14 cellular contexts compared by ENCODE assay signal in the genomic region with DNA sequence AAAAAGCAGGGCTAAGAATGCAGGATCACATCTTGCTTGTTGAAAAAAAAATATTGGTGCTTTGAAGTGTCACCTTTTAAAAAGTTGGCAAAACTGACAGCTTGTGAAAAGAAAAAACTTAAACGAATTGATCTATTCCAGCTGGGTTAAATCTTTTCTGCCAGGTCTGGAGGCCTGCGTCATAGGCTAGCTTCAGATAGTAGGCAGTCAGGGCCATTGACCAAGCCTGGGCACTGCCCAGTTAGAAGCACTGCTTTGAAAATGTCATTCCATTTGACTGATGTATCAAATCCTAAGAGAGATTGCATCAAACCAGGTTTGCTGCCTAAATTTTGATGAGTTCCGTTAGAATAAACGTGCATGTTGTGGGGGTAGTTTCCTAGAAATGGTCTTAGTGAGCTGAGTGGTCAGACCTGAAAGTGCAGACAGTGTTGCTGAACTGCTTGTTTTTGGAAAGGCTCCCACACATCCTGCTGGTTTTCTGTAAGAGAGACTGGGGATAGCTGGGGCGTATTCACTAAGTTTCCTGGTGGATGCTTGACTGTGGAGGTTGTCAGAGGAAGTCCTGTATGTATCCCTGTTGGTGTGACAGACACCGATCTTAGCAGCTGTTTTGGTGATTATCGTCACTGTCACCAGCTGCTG. TPM values are rescaled to one million over a fixed set of nuclear protein-coding genes. Genes with fewer than 3 reads are reported as not detected.
DNase-seq lines count a peak whose midpoint lies in the region; ATAC-seq and TF ChIP-seq lines count a peak whose summit lies in the region.
"Had no signal": no experiment of that assay in that cellular context is flagged by ENCODE, and none has a peak within 500 bp of the region (broad histone marks: within the 10 kb centered on the region; RNA-seq: fewer than 3 reads in every experiment).

No MANE protein-coding gene starts in this region.

- H3K23ac ChIP-seq in mesenchymal stem cell (ENCODE audit: low read length in 2 of 2): no peak overlapping the region

- ATAC-seq in GM21423 (IDR thresholded peaks at IDR 0.05; ENCODE audit: unreplicated experiment) (no peak), body of pancreas (no peak)

- H3K27ac ChIP-seq in adrenal gland: peak overlapping the region in 2 of 5 donors; percentile 4 to 21
- no peak overlapping the region for H3K27ac ChIP-seq in mesenchymal stem cell (ENCODE audit: low read length, poor library complexity, severe bottlenecking)
- no peak overlapping the region for H3K27ac ChIP-seq in body of pancreas
- H3K27ac ChIP-seq: gastroesophageal sphincter had no signal

- H4K8ac ChIP-seq in mesenchymal stem cell (ENCODE audit: low read length): no peak overlapping the region

- intact Hi-C loops in adrenal gland (cut with DNase I): no loop called here
- intact Hi-C loops in body of pancreas (cut with DNase I): no loop called here

- no peak overlapping the region for H3K14ac ChIP-seq in mesenchymal stem cell (ENCODE audit: low read length in 2 of 2)

- no peak overlapping the region for H2BK5ac ChIP-seq in mesenchymal stem cell (ENCODE audit: low read depth, low read length, poor library complexity, severe bottlenecking)

- no peak overlapping the region for H3K4me2 ChIP-seq in mesenchymal stem cell (ENCODE audit: low read length, poor library complexity, severe bottlenecking)

- peaks cover 0 to 98% of the 10 kb centered on the region in 2 donors for H3K36me3 ChIP-seq in adrenal gland (replicated peaks in 1 of 2)
- peaks cover 44 to 96% of the 10 kb centered on the region in 2 experiments for H3K36me3 ChIP-seq in mesenchymal stem cell (ENCODE audit: control insufficient read depth in 1 of 2, insufficient read depth in 2 of 2, low read depth in 1 of 2, low read length in 2 of 2)
- H3K36me3 ChIP-seq in body of pancreas (replicated peaks in 1 of 2; ENCODE audit: insufficient read depth in 1 of 2, low read depth in 2 of 2): peaks cover 10 to 32% of the 10 kb centered on the region in 2 donors

- no peak overlapping the region for H2BK120ac ChIP-seq in mesenchymal stem cell (ENCODE audit: low read depth, low read length)

- no peak overlapping the region for H2AK5ac ChIP-seq in mesenchymal stem cell (ENCODE audit: low read length, severe bottlenecking)

- 69 to 75% (median 73%) methylated on average over 5 to 7 of the region's 7 CpGs for WGBS in adrenal gland, 4 donors
- 94% methylated on average over 5 of the region's 7 CpGs for WGBS in mesenchymal stem cell
- 66 to 78% methylated on average over 7 of the region's 7 CpGs for WGBS in body of pancreas, 2 donors

- H3K18ac ChIP-seq in mesenchymal stem cell (ENCODE audit: low read depth in 1 of 2, low read length in 2 of 2): no peak overlapping the region

- peak; percentile 10 for DNase-seq in AG08395 (ENCODE audit: low spot score)
- peak; percentile 0 for DNase-seq in GM04503 (ENCODE audit: low read depth)
- DNase-seq in adrenal gland: peak in 5 of 7 donors; percentile 29 to 61 (median 33)
- no peak for DNase-seq in mesenchymal stem cell
- DNase-seq in inferior parietal cortex (ENCODE audit: extremely low spot score): no peak
- DNase-seq in stimulated activated naive CD4-positive, alpha-beta T cell (lab: John Stamatoyannopoulos, UW): no peak
- DNase-seq in body of pancreas: no peak
- DNase-seq: amygdala; CD4-positive, CD25-positive, alpha-beta regulatory T cell; NCI-H2029 treated with DMSO at 0.1 percent for 48 hours; NCI-H748 treated with DMSO at 0.1 percent for 48 hours; right cardiac atrium had no signal

- no peak overlapping the region for H2AFZ ChIP-seq in mesenchymal stem cell (ENCODE audit: low read depth, low read length)

- H3K79me1 ChIP-seq in mesenchymal stem cell (replicated peaks; ENCODE audit: low read length, poor library complexity, severe bottlenecking): peaks cover 6% of the 10 kb centered on the region

- H3K27me3 ChIP-seq in adrenal gland: no peaks in the 10 kb centered on the region
- no peaks in the 10 kb centered on the region for H3K27me3 ChIP-seq in mesenchymal stem cell (ENCODE audit: control insufficient read depth in 1 of 2, insufficient read depth in 1 of 2, low read length in 2 of 2)
- H3K27me3 ChIP-seq in body of pancreas: no peaks in the 10 kb centered on the region
- H3K27me3 ChIP-seq: gastroesophageal sphincter had no signal

- H3K4me1 ChIP-seq in adrenal gland (replicated peaks in 1 of 2) (no peaks in the 10 kb centered on the region), mesenchymal stem cell (ENCODE audit: control insufficient read depth, insufficient read depth, low read depth, low read length) (no peaks in the 10 kb centered on the region), body of pancreas (no peaks in the 10 kb centered on the region)
- H3K4me1 ChIP-seq: gastroesophageal sphincter had no signal

- peak overlapping the region; percentile 25 for H3K9ac ChIP-seq in mesenchymal stem cell (ENCODE audit: low read length)

- H2BK12ac ChIP-seq in mesenchymal stem cell (ENCODE audit: low read length in 2 of 2): no peak overlapping the region

- TF ChIP-seq POLR2A in adrenal gland (IDR thresholded peaks at IDR 0.05): no peak
- no peak for TF ChIP-seq POLR2A in body of pancreas (IDR thresholded peaks at IDR 0.05)

- no peaks in the 10 kb centered on the region for H3K9me3 ChIP-seq in adrenal gland (replicated peaks in 1 of 3)
- no peaks in the 10 kb centered on the region for H3K9me3 ChIP-seq in mesenchymal stem cell (ENCODE audit: control insufficient read depth, low read length)
- no peaks in the 10 kb centered on the region for H3K9me3 ChIP-seq in body of pancreas
- H3K9me3 ChIP-seq: gastroesophageal sphincter had no signal

- H3K4ac ChIP-seq in mesenchymal stem cell (ENCODE audit: low read depth in 1 of 2, low read length in 2 of 2): no peak overlapping the region

- H3K4me3 ChIP-seq in adrenal gland (no peak overlapping the region), mesenchymal stem cell (ENCODE audit: insufficient read depth in 1 of 2, low read depth in 1 of 2, low read length in 2 of 2) (no peak overlapping the region), body of pancreas (no peak overlapping the region)
- H3K4me3 ChIP-seq: gastroesophageal sphincter had no signal

- H4K91ac ChIP-seq in mesenchymal stem cell (ENCODE audit: low read length): no peak overlapping the region

- TF ChIP-seq CTCF in adrenal gland (IDR thresholded peaks at IDR 0.05) (no peak), body of pancreas (IDR thresholded peaks at IDR 0.05) (no peak)

- no peak overlapping the region for H2BK15ac ChIP-seq in mesenchymal stem cell (ENCODE audit: low read depth, poor library complexity, severe bottlenecking)

RNA-seq across cellular contexts. Expression of gene NUP88, which starts 38.8 kb away (rescaled TPM):
- total RNA-seq in adrenal gland: 10 to 100 TPM; 30.8 to 70.0 (median 54.8) TPM
- polyA plus RNA-seq in adrenal gland: 100 to 1,000 TPM in 2 of 3 donors, 10 to 100 TPM in 1; 92.1 to 137 (median 102) TPM
- 34.9 TPM for polyA plus RNA-seq in mesenchymal stem cell (2013, experiment 1 of 2)
- polyA plus RNA-seq in mesenchymal stem cell (2013, experiment 2 of 2): 36.1 TPM
- 10 to 100 TPM; 35.9 to 54.5 TPM for total RNA-seq in body of pancreas

RNA-seq across cellular contexts. Expression of gene RPAIN, which starts 39.4 kb away (rescaled TPM):
- total RNA-seq in adrenal gland (10 to 100 TPM; 27.0 to 47.0 (median 30.2) TPM), body of pancreas (10 to 100 TPM; 28.0 to 35.3 TPM)
- polyA plus RNA-seq in adrenal gland: 10 to 100 TPM; 26.1 to 41.7 (median 36.5) TPM
- polyA plus RNA-seq in mesenchymal stem cell (2013, experiment 1 of 2): 27.2 TPM
- 26.8 TPM for polyA plus RNA-seq in mesenchymal stem cell (2013, experiment 2 of 2)

RNA-seq across cellular contexts. Expression of gene C1QBP, which starts 58.3 kb away (rescaled TPM):
- total RNA-seq in adrenal gland (100 to 1,000 TPM; 157 to 269 (median 172) TPM), body of pancreas (10 to 100 TPM; 46.5 to 62.3 TPM)
- polyA plus RNA-seq in adrenal gland: 100 to 1,000 TPM in 2 of 3 donors, 10 to 100 TPM in 1; 53.5 to 420 (median 140) TPM
- polyA plus RNA-seq in mesenchymal stem cell (2013, experiment 1 of 2): 95.0 TPM
- 94.1 TPM for polyA plus RNA-seq in mesenchymal stem cell (2013, experiment 2 of 2)

Comparison
In these comparisons a context has a peak if more than half of its experiments do, and no peak if none do; other contexts are left out.
1. DNase-seq: peak in AG08395 (single experiment), GM04503 (single experiment) and adrenal gland (5 of 7); none in mesenchymal stem cell (single experiment), inferior parietal cortex (single experiment), stimulated activated naive CD4-positive, alpha-beta T cell (0 of 6) and body of pancreas (0 of 4).